ENCODE assay signal across 8 cellular contexts in genomic region chr17:7883781-7884386, GRCh38. TPM values are rescaled to one million over a fixed set of nuclear protein-coding genes. Genes with fewer than 3 reads are reported as not detected.
DNase-seq lines count a peak whose midpoint lies in the region; ATAC-seq and TF ChIP-seq lines count a peak whose summit lies in the region.

No MANE protein-coding gene starts in this region.

- peaks cover 14% of the 10 kb centered on the region for H3K36me3 ChIP-seq in lower lobe of right lung
- peaks cover 0 to 15% (median 2%) of the 10 kb centered on the region in 4 donors for H3K36me3 ChIP-seq in upper lobe of left lung

- DNase-seq in NCI-H1092 treated with DMSO at 0.1 percent for 48 hours (lab: John Stamatoyannopoulos, UW): peak; percentile 21
- no peak for DNase-seq in NCI-H1092 (lab: John Stamatoyannopoulos, UW)
- peak; percentile 74 for DNase-seq in OCI-M1 (lab: John Stamatoyannopoulos, UW)
- peak; percentile 70 for DNase-seq in amniotic epithelial cell (ENCODE audit: low read depth)
- no peak for DNase-seq in lower lobe of right lung
- DNase-seq in upper lobe of left lung: no peak

- no peak for TF ChIP-seq POLR2A in upper lobe of left lung (IDR thresholded peaks at IDR 0.05)

- no peaks in the 10 kb centered on the region for H3K27me3 ChIP-seq in lower lobe of right lung (ENCODE audit: low read depth)
- no peaks in the 10 kb centered on the region for H3K27me3 ChIP-seq in upper lobe of left lung

- H3K4me3 ChIP-seq in lower lobe of right lung: peak overlapping the region; percentile 41
- H3K4me3 ChIP-seq in upper lobe of left lung: peak overlapping the region in 3 of 4 donors; percentile 62 to 96 (median 84)

- 6 to 8% methylated on average over 3 of the region's 3 CpGs for WGBS in upper lobe of left lung, 2 donors

- peak overlapping the region; percentile 24 for H3K27ac ChIP-seq in lower lobe of right lung
- H3K27ac ChIP-seq in upper lobe of left lung: peak overlapping the region; percentile 89 to 96 (median 92)

- TF ChIP-seq CTCF in lower lobe of right lung (IDR thresholded peaks at IDR 0.05): no peak
- no peak for TF ChIP-seq CTCF in upper lobe of left lung (IDR thresholded peaks at IDR 0.05)

- ATAC-seq in lower lobe of right lung: no peak
- ATAC-seq in upper lobe of left lung (ENCODE audit: low FRiP score in 2 of 2): no peak
- ATAC-seq in HG02759 (IDR thresholded peaks at IDR 0.05; ENCODE audit: unreplicated experiment): no peak
- no peak for ATAC-seq in HG03196 (IDR thresholded peaks at IDR 0.05; ENCODE audit: unreplicated experiment)

- H3K9me3 ChIP-seq in lower lobe of right lung (no peaks in the 10 kb centered on the region), upper lobe of left lung (no peaks in the 10 kb centered on the region)

- intact Hi-C loops in lower lobe of right lung (cut with DNase I): no loop called here

- peaks cover 62% of the 10 kb centered on the region for H3K4me1 ChIP-seq in lower lobe of right lung
- peaks cover 43 to 56% (median 48%) of the 10 kb centered on the region in 4 donors for H3K4me1 ChIP-seq in upper lobe of left lung

- no peak for TF ChIP-seq EP300 in upper lobe of left lung (IDR thresholded peaks at IDR 0.05)

RNA-seq across cellular contexts. Expression of gene CHD3, which starts 4.7 kb away (rescaled TPM):
- total RNA-seq in lower lobe of right lung (77.9 TPM), upper lobe of left lung (100 to 1,000 TPM in 2 of 6 donors, 10 to 100 TPM in 4; 68.1 to 183 (median 91.3) TPM)

RNA-seq across cellular contexts. Expression of gene CYB5D1, which starts 26.1 kb away (rescaled TPM):
- 12.6 TPM for total RNA-seq in lower lobe of right lung
- 10 to 100 TPM in 2 of 6 donors, 1 to 10 TPM in 4; 5.2 to 12.4 (median 7.3) TPM for total RNA-seq in upper lobe of left lung

RNA-seq across cellular contexts. Expression of gene NAA38, which starts 26.5 kb away (rescaled TPM):
- total RNA-seq in lower lobe of right lung (61.5 TPM), upper lobe of left lung (100 to 1,000 TPM in 2 of 6 donors, 10 to 100 TPM in 4; 50.0 to 111 (median 75.5) TPM)

RNA-seq across cellular contexts. Expression of gene TMEM88, which starts 29.0 kb away (rescaled TPM):
- total RNA-seq in lower lobe of right lung: 12.0 TPM
- total RNA-seq in upper lobe of left lung: 10 to 100 TPM in 2 of 6 donors, 1 to 10 TPM in 3, not detected in 1; 1.6 to 16.1 (median 9.3) TPM

RNA-seq across cellular contexts. Expression of gene RNF227, which starts 32.2 kb away (rescaled TPM):
- 7.5 TPM for total RNA-seq in lower lobe of right lung
- 10 to 100 TPM in 1 of 6 donors, 1 to 10 TPM in 5; 5.5 to 24.5 (median 6.3) TPM for total RNA-seq in upper lobe of left lung

Comparison
In these comparisons a context has a peak if more than half of its experiments do, and no peak if none do; other contexts are left out.
1. DNase-seq: peak in NCI-H1092 treated with DMSO at 0.1 percent for 48 hours (single experiment), OCI-M1 (single experiment) and amniotic epithelial cell (single experiment); none in NCI-H1092 (single experiment), lower lobe of right lung (single experiment) and upper lobe of left lung (0 of 2).